Comparison of ENCODE assay signal across 9 cellular contexts in genomic region chr5:76175821-76176403, GRCh38.
DNase-seq lines count a peak whose midpoint lies in the region; ATAC-seq and TF ChIP-seq lines count a peak whose summit lies in the region.
"Had no signal": no experiment of that assay in that cellular context is flagged by ENCODE, and none has a peak within 500 bp of the region (broad histone marks: within the 10 kb centered on the region; RNA-seq: fewer than 3 reads in every experiment).

No MANE protein-coding gene starts in this region.

- H3K4me3 ChIP-seq in mesenchymal stem cell (ENCODE audit: insufficient read depth in 1 of 2, low read depth in 1 of 2, low read length in 2 of 2) = no peak overlapping the region
- H3K4me3 ChIP-seq: skin epidermis had no signal

- no peak overlapping the region for H4K8ac ChIP-seq in mesenchymal stem cell (ENCODE audit: low read length)

- H3K4me1 Mint-ChIP-seq in activated naive CD8-positive, alpha-beta T cell treated with anti-CD3 and anti-CD28 coated beads, Interleukin-2, amount 50 U/mL, for 24 hours = peaks cover 29% of the 10 kb centered on the region

- no peak overlapping the region for H3K23ac ChIP-seq in mesenchymal stem cell (ENCODE audit: low read length in 2 of 2)

- 41% methylated on average over 6 of the region's 7 CpGs for WGBS in mesenchymal stem cell

- no peaks in the 10 kb centered on the region for H3K9me3 ChIP-seq in mesenchymal stem cell (ENCODE audit: control insufficient read depth, low read length)

- no peak overlapping the region for H2AFZ ChIP-seq in mesenchymal stem cell (ENCODE audit: low read depth, low read length)

- no peak overlapping the region for H3K4me2 ChIP-seq in mesenchymal stem cell (ENCODE audit: low read length, poor library complexity, severe bottlenecking)

- peak; percentile 73 for DNase-seq in GM13977 (ENCODE audit: low spot score)
- DNase-seq in activated naive CD8-positive, alpha-beta T cell treated with anti-CD3 and anti-CD28 coated beads, Interleukin-2, amount 50 U/mL, for 24 hours = peak; percentile 4
- no peak for DNase-seq in islet precursor cell
- no peak for DNase-seq in stimulated activated naive CD4-positive, alpha-beta T cell (lab: John Stamatoyannopoulos, UW)
- no peak for DNase-seq in mesenchymal stem cell
- DNase-seq in middle frontal gyrus (ENCODE audit: extremely low spot score, low spot score) = no peak

- H3K36me3 ChIP-seq in mesenchymal stem cell (ENCODE audit: control insufficient read depth in 1 of 2, insufficient read depth in 2 of 2, low read depth in 1 of 2, low read length in 2 of 2) = no peaks in the 10 kb centered on the region

- in situ Hi-C loops in GM13977 (cut with MboI; ENCODE audit: low pct_unique_long_range_greater_than_20kb, low sequenced_read_pairs, unreplicated experiment) = no loop called here

- TF ChIP-seq CTCF in GM13977 (IDR thresholded peaks at IDR 0.05; ENCODE audit: extremely low read depth, insufficient read depth, missing control alignments) = no peak

- H2BK5ac ChIP-seq in mesenchymal stem cell (ENCODE audit: low read depth, low read length, poor library complexity, severe bottlenecking) = no peak overlapping the region

- H2BK12ac ChIP-seq in mesenchymal stem cell (ENCODE audit: low read length in 2 of 2) = no peak overlapping the region

- no peak overlapping the region for H3K18ac ChIP-seq in mesenchymal stem cell (ENCODE audit: low read depth in 1 of 2, low read length in 2 of 2)

- H2BK120ac ChIP-seq in mesenchymal stem cell (ENCODE audit: low read depth, low read length) = no peak overlapping the region

- peaks cover 1% of the 10 kb centered on the region for H3K4me1 ChIP-seq in mesenchymal stem cell (ENCODE audit: control insufficient read depth, insufficient read depth, low read depth, low read length)

- H3K4me3 Mint-ChIP-seq in activated naive CD8-positive, alpha-beta T cell treated with anti-CD3 and anti-CD28 coated beads, Interleukin-2, amount 50 U/mL, for 24 hours = peak overlapping the region; percentile 65

- no peak overlapping the region for H4K91ac ChIP-seq in mesenchymal stem cell (ENCODE audit: low read length)

- no peaks in the 10 kb centered on the region for H3K27me3 ChIP-seq in mesenchymal stem cell (ENCODE audit: control insufficient read depth in 1 of 2, insufficient read depth in 1 of 2, low read length in 2 of 2)

- H3K27ac ChIP-seq in mesenchymal stem cell (ENCODE audit: low read length, poor library complexity, severe bottlenecking) = no peak overlapping the region

- H3K9me3 Mint-ChIP-seq in activated naive CD8-positive, alpha-beta T cell treated with anti-CD3 and anti-CD28 coated beads, Interleukin-2, amount 50 U/mL, for 24 hours = no peaks in the 10 kb centered on the region

- no peak overlapping the region for H3K14ac ChIP-seq in mesenchymal stem cell (ENCODE audit: low read length in 2 of 2)

- peak overlapping the region; percentile 57 for H3K27ac Mint-ChIP-seq in activated naive CD8-positive, alpha-beta T cell treated with anti-CD3 and anti-CD28 coated beads, Interleukin-2, amount 50 U/mL, for 24 hours

- no peak overlapping the region for H3K4ac ChIP-seq in mesenchymal stem cell (ENCODE audit: low read depth in 1 of 2, low read length in 2 of 2)

- H3K9ac ChIP-seq in mesenchymal stem cell (ENCODE audit: low read length) = no peak overlapping the region

- no peaks in the 10 kb centered on the region for H3K36me3 Mint-ChIP-seq in activated naive CD8-positive, alpha-beta T cell treated with anti-CD3 and anti-CD28 coated beads, Interleukin-2, amount 50 U/mL, for 24 hours (ENCODE audit: low read depth)

- ATAC-seq in GM21423 (IDR thresholded peaks at IDR 0.05; ENCODE audit: unreplicated experiment) = peak; percentile 81
- ATAC-seq in HG03565 (IDR thresholded peaks at IDR 0.05; ENCODE audit: unreplicated experiment) = peak; percentile 57
- ATAC-seq in activated naive CD8-positive, alpha-beta T cell treated with anti-CD3 and anti-CD28 coated beads, Interleukin-2, amount 50 U/mL, for 24 hours = peak; percentile 64

- no peak overlapping the region for H2AK5ac ChIP-seq in mesenchymal stem cell (ENCODE audit: low read length, severe bottlenecking)

- no peaks in the 10 kb centered on the region for H3K27me3 Mint-ChIP-seq in activated naive CD8-positive, alpha-beta T cell treated with anti-CD3 and anti-CD28 coated beads, Interleukin-2, amount 50 U/mL, for 24 hours

- H2BK15ac ChIP-seq in mesenchymal stem cell (ENCODE audit: low read depth, poor library complexity, severe bottlenecking) = no peak overlapping the region

- no peaks in the 10 kb centered on the region for H3K79me1 ChIP-seq in mesenchymal stem cell (replicated peaks; ENCODE audit: low read length, poor library complexity, severe bottlenecking)

Comparison
In these comparisons a context has a peak if more than half of its experiments do, and no peak if none do; other contexts are left out.
1. DNase-seq: peak in GM13977 (single experiment) and activated naive CD8-positive, alpha-beta T cell treated with anti-CD3 and anti-CD28 coated beads, Interleukin-2, amount 50 U/mL, for 24 hours (single experiment); none in islet precursor cell (single experiment), stimulated activated naive CD4-positive, alpha-beta T cell (0 of 6), mesenchymal stem cell (single experiment) and middle frontal gyrus (single experiment).
2. Peak in every context shown above with its lines, with median percentiles within 50 percentile points of each other: ATAC-seq.